ENCODE assay signal across 1 cellular context in genomic region chr11:74070713-74071506, GRCh38.
A peak's percentile ranks its signal among the peaks of the same experiment; 100 is the strongest.
TF ChIP-seq lines count a peak whose summit lies in the region.

No MANE protein-coding gene starts in this region.

TF ChIP-seq in K562, 482 proteins besides CTCF, POLR2A, EP300 and RAD21 (continued from another document and continues in another):
- TF ChIP-seq SRSF3 (IDR thresholded peaks at IDR 0.05; ENCODE audit: insufficient read depth, low read length) (no peak), MECOM (CRISPR knock-in tag; IDR thresholded peaks at IDR 0.05) (peak; percentile 71; the same call in 1 of the 2 replicates), MTF1 (CRISPR knock-in tag; IDR thresholded peaks at IDR 0.05; ENCODE audit: borderline replicate concordance) (no peak), ZBTB12 (CRISPR knock-in tag; IDR thresholded peaks at IDR 0.05) (no peak), AFF4 (CRISPR knock-in tag; IDR thresholded peaks at IDR 0.05) (no peak), ETV5 (CRISPR knock-in tag; IDR thresholded peaks at IDR 0.05; ENCODE audit: low read depth) (no peak), ZNF217 (CRISPR knock-in tag; IDR thresholded peaks at IDR 0.05) (no peak), PHTF2 (CRISPR knock-in tag; IDR thresholded peaks at IDR 0.05) (no peak), RAD51 (IDR thresholded peaks at IDR 0.05; ENCODE audit: borderline replicate concordance, low read depth) (no peak), ZBTB49 (CRISPR knock-in tag; IDR thresholded peaks at IDR 0.05; ENCODE audit: borderline replicate concordance) (no peak), MYNN (IDR thresholded peaks at IDR 0.05) (no peak), MYNN (CRISPR knock-in tag; IDR thresholded peaks at IDR 0.05) (no peak), POLR2B (IDR thresholded peaks at IDR 0.05; ENCODE audit: low read depth, partially characterized antibody) (no peak), NR1H2 (CRISPR knock-in tag; IDR thresholded peaks at IDR 0.05) (no peak), SETDB1 (IDR thresholded peaks at IDR 0.05; ENCODE audit: low read length) (no peak), ZKSCAN3 (CRISPR knock-in tag; IDR thresholded peaks at IDR 0.05) (no peak), GATA2 (CRISPR knock-in tag; IDR thresholded peaks at IDR 0.05) (peak; percentile 72), ZC3H11A (IDR thresholded peaks at IDR 0.05; ENCODE audit: low read depth, low read length) (no peak), CXXC5 (CRISPR knock-in tag; IDR thresholded peaks at IDR 0.05) (no peak), DMBX1 (CRISPR knock-in tag; IDR thresholded peaks at IDR 0.05; ENCODE audit: borderline replicate concordance) (no peak), ZNF274 (IDR thresholded peaks at IDR 0.05; ENCODE audit: borderline replicate concordance, low read depth, low read length) (no peak), ETS1 (conservative IDR thresholded peaks at IDR 0.05; ENCODE audit: control insufficient read depth, low read depth, low read length) (no peak), PTRF (tag; IDR thresholded peaks at IDR 0.05) (no peak), SREBF1 (IDR thresholded peaks at IDR 0.05; ENCODE audit: borderline replicate concordance, low read depth, low read length) (no peak), ZNF277 (CRISPR knock-in tag; IDR thresholded peaks at IDR 0.05; ENCODE audit: borderline replicate concordance) (no peak), GABPB2 (CRISPR knock-in tag; conservative IDR thresholded peaks at IDR 0.05) (no peak), CHD1 (IDR thresholded peaks at IDR 0.05; ENCODE audit: low read length) (no peak), RCOR1 (IDR thresholded peaks at IDR 0.05; ENCODE audit: borderline replicate concordance in 1 of 2, low read depth in 2 of 2, low read length in 2 of 2) (peak; percentile 74 to 97; a peak in 3 of 4 replicates), GATAD2A (IDR thresholded peaks at IDR 0.05) (no peak), ZKSCAN8 (CRISPR knock-in tag; IDR thresholded peaks at IDR 0.05) (peak; percentile 70; the same call in 1 of the 2 replicates), GATAD2B (IDR thresholded peaks at IDR 0.05; ENCODE audit: borderline replicate concordance) (no peak), BHLHE40 (IDR thresholded peaks at IDR 0.05; ENCODE audit: low read length) (no peak), SMARCE1 (IDR thresholded peaks at IDR 0.05) (peak; percentile 67), SMAD1 (IDR thresholded peaks at IDR 0.05; ENCODE audit: low read depth, low read length, partially characterized antibody) (peak; percentile 3), ZNF224 (CRISPR knock-in tag; IDR thresholded peaks at IDR 0.05) (no peak), NR4A1 (CRISPR knock-in tag; IDR thresholded peaks at IDR 0.05) (no peak), NR4A1 (tag; IDR thresholded peaks at IDR 0.05) (no peak), ZNF174 (CRISPR knock-in tag; IDR thresholded peaks at IDR 0.05) (no peak), KLF1 (tag; IDR thresholded peaks at IDR 0.05) (no peak), USF2 (CRISPR knock-in tag; IDR thresholded peaks at IDR 0.05) (no peak), ZNF407 (IDR thresholded peaks at IDR 0.05; ENCODE audit: low read depth) (no peak), WHSC1 (IDR thresholded peaks at IDR 0.05; ENCODE audit: low read length) (no peak), GTF2B (IDR thresholded peaks at IDR 0.05; ENCODE audit: extremely low read depth, insufficient read length) (no peak), RB1 (IDR thresholded peaks at IDR 0.05; ENCODE audit: low read depth) (no peak), ZFP1 (CRISPR knock-in tag; IDR thresholded peaks at IDR 0.05) (no peak), PTTG1 (tag; IDR thresholded peaks at IDR 0.05; ENCODE audit: low read depth) (no peak)
